In the genomic region with DNA sequence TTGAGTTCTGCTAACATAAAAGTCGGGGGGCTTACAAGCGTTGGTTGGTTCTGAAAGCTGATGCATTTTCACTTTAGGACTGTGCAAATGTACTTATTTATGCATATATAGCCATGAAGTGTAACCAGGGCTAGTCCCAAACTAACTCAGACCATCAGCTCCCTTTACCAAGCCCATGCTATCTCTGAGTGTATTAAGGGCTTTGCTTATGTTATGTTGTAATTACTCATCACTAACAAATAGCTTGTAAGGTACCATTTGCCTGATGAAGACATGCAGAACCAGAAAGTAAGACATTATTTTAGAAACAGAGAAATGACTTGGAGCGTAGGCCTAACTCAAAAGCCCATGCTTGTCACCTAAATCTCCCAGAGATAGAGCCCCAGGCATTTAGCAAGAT, we compare ENCODE assay signal across 28 cellular contexts.
DNase-seq lines count a peak whose midpoint lies in the region; FAIRE-seq and TF ChIP-seq lines count a peak whose summit lies in the region.
"Had no signal": no experiment of that assay in that cellular context is flagged by ENCODE, and none has a peak within 500 bp of the region (broad histone marks: within the 10 kb centered on the region; RNA-seq: fewer than 3 reads in every experiment).

No MANE protein-coding gene starts in this region.

- H3K27ac ChIP-seq in smooth muscle cell (ENCODE audit: low read depth) = peak overlapping the region; percentile 82
- H3K27ac ChIP-seq: C4-2B, KMS-11, SJSA1 had no signal

- H3K4me2 ChIP-seq in smooth muscle cell = peak overlapping the region; percentile 83
- H3K4me2 ChIP-seq: KMS-11 had no signal

- peak overlapping the region; percentile 40 for H2AFZ ChIP-seq in smooth muscle cell (ENCODE audit: low read depth)

- H3K4me1 ChIP-seq in smooth muscle cell (ENCODE audit: low read depth) = peaks cover 21% of the 10 kb centered on the region

- WGBS in smooth muscle cell (ENCODE audit: low lambda C conversion rate) = 38% methylated on average over 3 of the region's 3 CpGs

- H3K36me3 ChIP-seq in smooth muscle cell (ENCODE audit: low read depth) = no peaks in the 10 kb centered on the region
- H3K36me3 ChIP-seq: HAP-1, SJSA1 had no signal

- H3F3A ChIP-seq in smooth muscle cell (ENCODE audit: low read depth) = peaks cover 14% of the 10 kb centered on the region

- no peaks in the 10 kb centered on the region for H3K79me2 ChIP-seq in smooth muscle cell (ENCODE audit: low read depth)

- FAIRE-seq in H54 (lab: Jason Lieb, UNC) = peak; percentile 66
- FAIRE-seq: A204.1, GM18507 had no signal

- H3K9me3 ChIP-seq in smooth muscle cell (replicated peaks; ENCODE audit: low read depth) = no peaks in the 10 kb centered on the region
- H3K9me3 ChIP-seq: HAP-1, SJSA1 had no signal

- no peak overlapping the region for H3K4me3 ChIP-seq in smooth muscle cell
- H3K4me3 ChIP-seq in foreskin fibroblast (ENCODE audit: low read depth in 1 of 2, low read length in 2 of 2) = no peak overlapping the region
- H3K4me3 ChIP-seq: HAP-1, SJSA1 had no signal

- no peaks in the 10 kb centered on the region for H3K27me3 ChIP-seq in smooth muscle cell (ENCODE audit: low read depth)
- H3K27me3 ChIP-seq: SJSA1 had no signal

- TF ChIP-seq POLR2A in H54 (IDR thresholded peaks at IDR 0.05; ENCODE audit: low read depth, low read length) = no peak

- DNase-seq in ELF-1 (ENCODE audit: low read depth, low spot score) = peak; percentile 23
- no peak for DNase-seq in H54 (ENCODE audit: insufficient read length, low spot score)
- DNase-seq in amniotic epithelial cell (ENCODE audit: low read depth) = peak; percentile 56
- DNase-seq in smooth muscle cell (lab: John Stamatoyannopoulos, UW; ENCODE audit: unreplicated experiment) = no peak
- DNase-seq in GOT3 (lab: John Stamatoyannopoulos, UW) = no peak
- DNase-seq in foreskin fibroblast = no peak
- no peak for DNase-seq in AG08395 (ENCODE audit: low spot score)
- DNase-seq: CD8-positive, alpha-beta memory T cell; DMS 273 treated with DMSO at 0.1 percent for 48 hours; DMS79; EL; NCI-H1092; NCI-H1417 treated with DMSO at 0.1 percent for 48 hours; NCI-H187; NCI-H2081 treated with DMSO at 0.1 percent for 48 hours; NCI-H2171; NCI-H226; NCI-H510A treated with DMSO at 0.1 percent for 48 hours; NK-92 treated with Interleukin-12 subunit alpha and Interleukin-12 subunit beta, amount 100 ng/mL, for 24 hours; Right ventricle myocardium superior; RPMI8226; T-cell had no signal

- H3K9ac ChIP-seq in smooth muscle cell (ENCODE audit: low read depth) = no peak overlapping the region
- H3K9ac ChIP-seq: KMS-11 had no signal

- H4K20me1 ChIP-seq in smooth muscle cell (ENCODE audit: low read depth) = no peaks in the 10 kb centered on the region

- TF ChIP-seq CTCF in smooth muscle cell (IDR thresholded peaks at IDR 0.05; ENCODE audit: borderline replicate concordance, insufficient read depth, poor library complexity, severe bottlenecking) (no peak), foreskin fibroblast (IDR thresholded peaks at IDR 0.05; ENCODE audit: low read depth, low read length) (no peak)

Comparison
In these comparisons a context has a peak if more than half of its experiments do, and no peak if none do; other contexts are left out.
1. DNase-seq: peak in ELF-1 (single experiment) and amniotic epithelial cell (single experiment); none in H54 (single experiment), smooth muscle cell (single experiment), GOT3 (single experiment), foreskin fibroblast (0 of 2) and AG08395 (single experiment).